ENCODE assay signal across 28 cellular contexts in the genomic region with DNA sequence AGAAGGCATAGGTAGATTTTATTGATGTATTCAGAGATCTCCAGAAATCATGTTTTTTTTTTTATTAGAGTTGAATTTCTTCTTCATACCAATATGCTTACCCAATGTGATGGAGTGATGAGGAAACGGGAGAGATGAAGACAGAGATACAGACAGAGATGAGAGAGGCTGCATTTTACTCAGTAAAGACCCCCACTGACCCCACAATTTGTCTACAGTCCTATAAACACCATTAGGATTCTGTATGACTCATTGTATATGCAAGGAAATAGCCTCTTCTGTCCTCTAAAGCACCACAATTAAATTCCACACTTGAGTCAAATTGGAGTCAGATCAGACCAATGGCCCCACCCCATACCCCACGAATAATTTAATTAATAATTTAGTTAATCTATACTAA. TPM values are rescaled to one million over a fixed set of nuclear protein-coding genes. Genes with fewer than 3 reads are reported as not detected.
DNase-seq lines count a peak whose midpoint lies in the region; ATAC-seq and TF ChIP-seq lines count a peak whose summit lies in the region.
"Had no signal": no experiment of that assay in that cellular context is flagged by ENCODE, and none has a peak within 500 bp of the region (broad histone marks: within the 10 kb centered on the region; RNA-seq: fewer than 3 reads in every experiment).

No MANE protein-coding gene starts in this region.

- H3K79me2 ChIP-seq in PC-3 (ENCODE audit: low read length): peaks cover 73% of the 10 kb centered on the region

- H3K4me1 Mint-ChIP-seq in CD4-positive, alpha-beta T cell (ENCODE audit: low read depth): peaks cover 98% of the 10 kb centered on the region
- H3K4me1 Mint-ChIP-seq in CD8-positive, alpha-beta T cell (ENCODE audit: low read depth): peaks cover 92% of the 10 kb centered on the region
- H3K4me1 Mint-ChIP-seq in immature natural killer cell: peaks cover 74 to 99% of the 10 kb centered on the region in 2 donors

- 32% methylated on average over 2 of the region's 2 CpGs for WGBS in right lobe of liver (ENCODE audit: insufficient coverage, low coverage, low lambda C conversion rate, missing lambda C conversion rate)

- H3K27me3 Mint-ChIP-seq in CD4-positive, alpha-beta T cell: no peaks in the 10 kb centered on the region
- no peaks in the 10 kb centered on the region for H3K27me3 Mint-ChIP-seq in CD8-positive, alpha-beta T cell (ENCODE audit: low read depth)
- H3K27me3 Mint-ChIP-seq in immature natural killer cell (ENCODE audit: low read depth in 3 of 3): peaks cover 0 to 3% (median 0%) of the 10 kb centered on the region in 3 donors
- H3K27me3 Mint-ChIP-seq: activated CD4-positive, alpha-beta T cell treated with anti-CD3 and anti-CD28 coated beads, Interleukin-2, amount 10 ng/mL, durations not matched to agents 7 days and 5 days; stimulated activated naive CD8-positive, alpha-beta T cell treated with anti-CD3 and anti-CD28 coated beads, Interleukin-15, Interleukin-2, amounts not matched to agents 100 ng/mL and 50 ng/mL, for 24 hours had no signal

- CTCF ChIA-PET in CD4-positive, alpha-beta T cell (lab: Charles Lee): interaction anchor here (0.9 to 2.3 kb wide), 5 partner anchors 15 to 260 kb away, joined by 3 to 7 read pairs (median 3); no protein-coding TSS in a partner anchor
- CTCF ChIA-PET in CD8-positive, alpha-beta T cell (lab: Charles Lee): interaction anchor here (0.7 to 1.4 kb wide), 2 partner anchors 13 to 46 kb away, joined by 3 to 8 read pairs; no protein-coding TSS in a partner anchor
- CTCF ChIA-PET in PC-3 (lab: Charles Lee): no interaction called here

- no peaks in the 10 kb centered on the region for H3K36me3 ChIP-seq in CD8-positive, alpha-beta T cell (ENCODE audit: insufficient read depth, low read length)
- H3K36me3 ChIP-seq in PC-3 (ENCODE audit: low read depth, low read length) (peaks cover 7% of the 10 kb centered on the region), right lobe of liver (no peaks in the 10 kb centered on the region)
- H3K36me3 ChIP-seq in effector memory CD4-positive, alpha-beta T cell (ENCODE audit: control insufficient read depth, insufficient read depth, low read length): peaks cover 8% of the 10 kb centered on the region
- H3K36me3 ChIP-seq: breast epithelium, colonic mucosa, pancreas, right atrium auricular region, SJSA1, tibial artery had no signal

- no TSS peak for BruUV-seq in PC-3 (replicated peaks; lab: Mats Ljungman, UMichigan)

- no peak overlapping the region for H3K4me3 ChIP-seq in CD8-positive, alpha-beta T cell (ENCODE audit: low read depth, low read length)
- H3K4me3 ChIP-seq in PC-3 (ENCODE audit: low read length): no peak overlapping the region
- H3K4me3 ChIP-seq in right lobe of liver: no peak overlapping the region
- no peak overlapping the region for H3K4me3 ChIP-seq in effector memory CD4-positive, alpha-beta T cell (ENCODE audit: insufficient read depth, low read depth, low read length, poor library complexity, severe bottlenecking)
- H3K4me3 ChIP-seq: breast epithelium, colonic mucosa, GM12878, pancreas, right atrium auricular region, SJSA1, tibial artery had no signal

- no peaks in the 10 kb centered on the region for H3K9me3 ChIP-seq in CD4-positive, alpha-beta T cell (ENCODE audit: control insufficient read depth, low read length)
- no peaks in the 10 kb centered on the region for H3K9me3 ChIP-seq in CD8-positive, alpha-beta T cell (ENCODE audit: low read length)
- H3K9me3 ChIP-seq in PC-3 (ENCODE audit: low read length) (no peaks in the 10 kb centered on the region), right lobe of liver (no peaks in the 10 kb centered on the region)
- no peaks in the 10 kb centered on the region for H3K9me3 ChIP-seq in effector memory CD4-positive, alpha-beta T cell (ENCODE audit: control insufficient read depth, low read length)
- H3K9me3 ChIP-seq: breast epithelium, colonic mucosa, pancreas, right atrium auricular region, SJSA1, tibial artery had no signal

- no peaks in the 10 kb centered on the region for H3K9me2 ChIP-seq in PC-3 (replicated peaks; ENCODE audit: low read length)

- no peak for DNase-seq in CD4-positive, alpha-beta T cell
- no peak for DNase-seq in CD8-positive, alpha-beta T cell
- DNase-seq in PC-3: no peak
- no peak for DNase-seq in immature natural killer cell
- DNase-seq in right lobe of liver: no peak
- DNase-seq in hippocampal formation (lab: John Stamatoyannopoulos, UW): no peak
- no peak for DNase-seq in effector memory CD4-positive, alpha-beta T cell
- DNase-seq: activated CD4-positive, alpha-beta T cell treated with anti-CD3 and anti-CD28 coated beads, Interleukin-2, amount 10 ng/mL, durations not matched to agents 7 days and 5 days; activated CD8-positive, alpha-beta memory T cell treated with anti-CD3 and anti-CD28 coated beads, Interleukin-2, amount 50 U/mL, for 4 hours; activated gamma-delta T cell; colonic mucosa; H7; islet precursor cell; Karpas-422; NCI-H1694 treated with DMSO at 0.1 percent for 48 hours; NCI-H2171; NCI-H524; pancreas; stimulated activated CD4-positive, alpha-beta T cell treated with anti-CD3 and anti-CD28 coated beads, Interleukin-4, amount 100 ng/mL, for 4 hours; tibial artery had no signal

- no peak for ATAC-seq in CD4-positive, alpha-beta T cell (ENCODE audit: poor library complexity)
- ATAC-seq in CD8-positive, alpha-beta T cell: no peak
- ATAC-seq in PC-3 (peak; percentile 59), right lobe of liver (no peak)
- ATAC-seq: GM12878 had no signal

- intact Hi-C loops in CD4-positive, alpha-beta T cell (cut with DNase I, micrococcal nuclease): loop anchor here in 1 of 2 experiments (2.0 kb wide), 1 partner anchor 18 kb away; no protein-coding TSS in a partner anchor
- intact Hi-C loops in CD8-positive, alpha-beta T cell (cut with DNase I, micrococcal nuclease): no loop called here
- intact Hi-C loops in PC-3 (cut with micrococcal nuclease) (no loop called here), right lobe of liver (cut with DNase I) (no loop called here)

- TF ChIP-seq CTCF in CD4-positive, alpha-beta T cell (IDR thresholded peaks at IDR 0.05): no peak
- TF ChIP-seq CTCF in CD8-positive, alpha-beta T cell (IDR thresholded peaks at IDR 0.05): no peak
- TF ChIP-seq CTCF in PC-3 (conservative IDR thresholded peaks at IDR 0.05; ENCODE audit: low read depth, low read length): no peak
- TF ChIP-seq CTCF in right lobe of liver (IDR thresholded peaks at IDR 0.05): no peak

- peaks cover 45% of the 10 kb centered on the region for H3K4me1 ChIP-seq in CD8-positive, alpha-beta T cell (ENCODE audit: insufficient read depth, low read length)
- H3K4me1 ChIP-seq in PC-3 (ENCODE audit: insufficient read depth, low read length): 0 out of 2 replicates have a peak, but pooled peaks cover 3% of the 10 kb centered on the region
- no peaks in the 10 kb centered on the region for H3K4me1 ChIP-seq in right lobe of liver
- peaks cover 31% of the 10 kb centered on the region for H3K4me1 ChIP-seq in effector memory CD4-positive, alpha-beta T cell (ENCODE audit: control insufficient read depth, insufficient read depth, low read length, poor library complexity, severe bottlenecking)
- H3K4me1 ChIP-seq: breast epithelium, colonic mucosa, pancreas, right atrium auricular region, tibial artery had no signal

- no peaks in the 10 kb centered on the region for H3F3A ChIP-seq in PC-3 (ENCODE audit: low read length, unreplicated experiment)

- peaks cover 6% of the 10 kb centered on the region; the same call in 1 of the 2 replicates for H4K20me1 ChIP-seq in PC-3 (ENCODE audit: low read length)

- H3K27ac ChIP-seq in CD4-positive, alpha-beta T cell (ENCODE audit: low read depth, low read length): no peak overlapping the region
- H3K27ac ChIP-seq in CD8-positive, alpha-beta T cell (ENCODE audit: low read depth, low read length): no peak overlapping the region
- H3K27ac ChIP-seq in PC-3 (ENCODE audit: low read length) (no peak overlapping the region), right lobe of liver (no peak overlapping the region)
- H3K27ac ChIP-seq in effector memory CD4-positive, alpha-beta T cell (ENCODE audit: insufficient read depth, low read length, poor library complexity, severe bottlenecking): no peak overlapping the region
- H3K27ac ChIP-seq: breast epithelium, colonic mucosa, pancreas, right atrium auricular region, SJSA1, tibial artery, VCaP had no signal

- no peaks in the 10 kb centered on the region for H3K9me3 Mint-ChIP-seq in CD4-positive, alpha-beta T cell
- H3K9me3 Mint-ChIP-seq in CD8-positive, alpha-beta T cell: no peaks in the 10 kb centered on the region
- no peaks in the 10 kb centered on the region for H3K9me3 Mint-ChIP-seq in immature natural killer cell
- H3K9me3 Mint-ChIP-seq: activated CD4-positive, alpha-beta T cell treated with anti-CD3 and anti-CD28 coated beads, Interleukin-2, amount 10 ng/mL, durations not matched to agents 7 days and 5 days; stimulated activated naive CD8-positive, alpha-beta T cell treated with anti-CD3 and anti-CD28 coated beads, Interleukin-15, Interleukin-2, amounts not matched to agents 100 ng/mL and 50 ng/mL, for 24 hours; T-helper 1 cell treated with Interleukin-12 subunit alpha and Interleukin-12 subunit beta and Interleukin-4 antibody, amounts not matched to agents 30 μg/mL and 1 μg/mL, for 36 hours had no signal

- H3K27me3 ChIP-seq in CD4-positive, alpha-beta T cell (ENCODE audit: control insufficient read depth, insufficient read depth, low read length): no peaks in the 10 kb centered on the region
- H3K27me3 ChIP-seq in CD8-positive, alpha-beta T cell (ENCODE audit: insufficient read depth, low read length): no peaks in the 10 kb centered on the region
- H3K27me3 ChIP-seq in PC-3 (ENCODE audit: low read length) (no peaks in the 10 kb centered on the region), right lobe of liver (no peaks in the 10 kb centered on the region)
- no peaks in the 10 kb centered on the region for H3K27me3 ChIP-seq in effector memory CD4-positive, alpha-beta T cell (replicated peaks; ENCODE audit: control insufficient read depth, insufficient read depth, low read length, poor library complexity, severe bottlenecking)
- H3K27me3 ChIP-seq: breast epithelium, colonic mucosa, pancreas, right atrium auricular region, SJSA1, tibial artery had no signal

- no peak overlapping the region for H3K9ac ChIP-seq in PC-3 (ENCODE audit: low read length)

- H3K27ac Mint-ChIP-seq in CD4-positive, alpha-beta T cell: peak overlapping the region; percentile 75
- peak overlapping the region; percentile 34 for H3K27ac Mint-ChIP-seq in CD8-positive, alpha-beta T cell
- H3K27ac Mint-ChIP-seq in immature natural killer cell: peak overlapping the region in 5 of 6 donors; percentile 3 to 71 (median 26)
- H3K27ac Mint-ChIP-seq: activated CD4-positive, alpha-beta T cell treated with anti-CD3 and anti-CD28 coated beads, Interleukin-2, amount 10 ng/mL, durations not matched to agents 7 days and 5 days; stimulated activated naive CD8-positive, alpha-beta T cell treated with anti-CD3 and anti-CD28 coated beads, Interleukin-15, Interleukin-2, amounts not matched to agents 100 ng/mL and 50 ng/mL, for 24 hours; T-helper 1 cell treated with Interleukin-12 subunit alpha and Interleukin-12 subunit beta and Interleukin-4 antibody, amounts not matched to agents 30 μg/mL and 1 μg/mL, for 36 hours had no signal

- H3K4me3 Mint-ChIP-seq in CD4-positive, alpha-beta T cell: peak overlapping the region; percentile 34
- H3K4me3 Mint-ChIP-seq in CD8-positive, alpha-beta T cell: no peak overlapping the region
- H3K4me3 Mint-ChIP-seq in immature natural killer cell: peak overlapping the region in 2 of 5 donors; percentile 8 to 33
- H3K4me3 Mint-ChIP-seq: activated CD4-positive, alpha-beta T cell treated with anti-CD3 and anti-CD28 coated beads, Interleukin-2, amount 10 ng/mL, durations not matched to agents 7 days and 5 days; stimulated activated naive CD8-positive, alpha-beta T cell treated with anti-CD3 and anti-CD28 coated beads, Interleukin-15, Interleukin-2, amounts not matched to agents 100 ng/mL and 50 ng/mL, for 24 hours; T-helper 1 cell treated with Interleukin-12 subunit alpha and Interleukin-12 subunit beta and Interleukin-4 antibody, amounts not matched to agents 30 μg/mL and 1 μg/mL, for 36 hours had no signal

- POLR2A ChIA-PET in CD4-positive, alpha-beta T cell (lab: Charles Lee): interaction anchor here (0.9 to 2.0 kb wide), 4 partner anchors 11 to 21 kb away, joined by 3 to 6 read pairs (median 4); no protein-coding TSS in a partner anchor
- POLR2A ChIA-PET in CD8-positive, alpha-beta T cell (lab: Charles Lee): interaction anchor here (0.6 to 1.8 kb wide), 7 partner anchors 9 to 91 kb away, joined by 3 to 6 read pairs (median 3); no protein-coding TSS in a partner anchor
- POLR2A ChIA-PET in PC-3 (lab: Charles Lee; ENCODE audit: unreplicated experiment): no interaction called here

- H3K36me3 Mint-ChIP-seq in CD4-positive, alpha-beta T cell (ENCODE audit: low read depth): peaks cover 63% of the 10 kb centered on the region
- peaks cover 37% of the 10 kb centered on the region for H3K36me3 Mint-ChIP-seq in CD8-positive, alpha-beta T cell
- peaks cover 0 to 6% (median 3%) of the 10 kb centered on the region in 3 donors for H3K36me3 Mint-ChIP-seq in immature natural killer cell

- no peak for TF ChIP-seq POLR2A in right lobe of liver (IDR thresholded peaks at IDR 0.05)

- no peak overlapping the region for H2AFZ ChIP-seq in PC-3 (ENCODE audit: low read length)

- no peak overlapping the region for H3K4me2 ChIP-seq in PC-3 (ENCODE audit: low read length)

RNA-seq across cellular contexts. Expression of a gene that starts 44.0 kb away (rescaled TPM):
- total RNA-seq in CD4-positive, alpha-beta T cell: 10 to 100 TPM; 71.7 to 74.3 TPM
- 10 to 100 TPM; 39.3 to 43.1 TPM for total RNA-seq in CD8-positive, alpha-beta T cell
- total RNA-seq in PC-3 (2014; rRNA removed) (55.2 and 77.8 TPM in 2 replicates), right lobe of liver (10 to 100 TPM in 1 of 6 experiments, 1 to 10 TPM in 5; 2.9 to 18.3 (median 4.3) TPM)
- polyA plus RNA-seq in immature natural killer cell: 10 to 100 TPM in 2 of 3 donors, 1 to 10 TPM in 1; 6.2 to 25.2 (median 10.6) TPM
- polyA plus RNA-seq: neural cell had no signal
